In the genomic region with DNA sequence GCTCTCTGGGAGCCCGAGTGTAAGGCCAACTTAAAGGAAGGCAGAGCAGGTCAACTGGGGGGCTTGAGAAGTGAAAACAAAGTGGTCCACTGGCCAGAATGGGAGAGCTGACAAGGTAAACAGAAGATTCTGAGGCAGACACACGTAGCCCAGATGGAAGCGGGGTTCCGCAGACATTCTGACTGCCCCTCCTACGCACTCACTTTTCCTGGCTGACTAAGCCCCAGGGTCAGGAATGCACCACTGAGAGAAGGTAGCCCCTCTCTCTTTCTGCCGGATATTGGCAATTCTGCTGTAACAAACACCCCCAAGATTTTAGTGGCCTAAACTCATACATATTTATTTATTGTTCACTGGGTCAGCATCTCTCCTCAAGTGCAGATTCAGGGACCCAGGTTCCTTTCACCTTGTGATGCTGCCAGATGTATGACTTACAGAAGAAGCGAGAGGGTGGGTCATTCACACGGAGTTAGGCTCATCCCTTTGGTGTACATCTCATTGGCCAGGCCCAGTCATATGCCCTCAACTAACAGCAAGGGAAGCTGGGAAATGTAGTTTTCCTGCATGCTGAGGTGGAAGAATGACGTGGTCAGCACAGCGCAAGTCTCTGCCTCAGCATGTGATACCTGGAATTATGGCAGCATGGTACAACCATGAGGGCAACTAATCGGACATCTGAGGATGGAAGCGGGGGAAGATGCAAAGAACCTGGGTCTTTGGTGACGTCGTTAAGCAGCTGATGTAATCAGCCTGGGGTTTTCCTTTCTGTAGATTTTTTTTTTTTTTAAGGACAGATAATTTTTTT, we compare ENCODE assay signal across 1 cellular context.
TF ChIP-seq lines count a peak whose summit lies in the region.

No MANE protein-coding gene starts in this region.

TF ChIP-seq in HepG2, 621 proteins besides CTCF, POLR2A, EP300 and RAD21 (continued from another document and continues in another):
- TF ChIP-seq, protein P1, sequence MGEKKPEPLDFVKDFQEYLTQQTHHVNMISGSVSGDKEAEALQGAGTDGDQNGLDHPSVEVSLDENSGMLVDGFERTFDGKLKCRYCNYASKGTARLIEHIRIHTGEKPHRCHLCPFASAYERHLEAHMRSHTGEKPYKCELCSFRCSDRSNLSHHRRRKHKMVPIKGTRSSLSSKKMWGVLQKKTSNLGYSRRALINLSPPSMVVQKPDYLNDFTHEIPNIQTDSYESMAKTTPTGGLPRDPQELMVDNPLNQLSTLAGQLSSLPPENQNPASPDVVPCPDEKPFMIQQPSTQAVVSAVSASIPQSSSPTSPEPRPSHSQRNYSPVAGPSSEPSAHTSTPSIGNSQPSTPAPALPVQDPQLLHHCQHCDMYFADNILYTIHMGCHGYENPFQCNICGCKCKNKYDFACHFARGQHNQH (CRISPR knock-in tag; IDR thresholded peaks at IDR 0.05), result no peak
- TF ChIP-seq GABPB1 (CRISPR knock-in tag; IDR thresholded peaks at IDR 0.05), result peak; percentile 47; the same call in 1 of the 2 replicates
- peak; percentile 67; the same call in 1 of the 2 replicates for TF ChIP-seq HCFC1 (IDR thresholded peaks at IDR 0.05; ENCODE audit: low read depth, low read length)
- TF ChIP-seq, protein P2, sequence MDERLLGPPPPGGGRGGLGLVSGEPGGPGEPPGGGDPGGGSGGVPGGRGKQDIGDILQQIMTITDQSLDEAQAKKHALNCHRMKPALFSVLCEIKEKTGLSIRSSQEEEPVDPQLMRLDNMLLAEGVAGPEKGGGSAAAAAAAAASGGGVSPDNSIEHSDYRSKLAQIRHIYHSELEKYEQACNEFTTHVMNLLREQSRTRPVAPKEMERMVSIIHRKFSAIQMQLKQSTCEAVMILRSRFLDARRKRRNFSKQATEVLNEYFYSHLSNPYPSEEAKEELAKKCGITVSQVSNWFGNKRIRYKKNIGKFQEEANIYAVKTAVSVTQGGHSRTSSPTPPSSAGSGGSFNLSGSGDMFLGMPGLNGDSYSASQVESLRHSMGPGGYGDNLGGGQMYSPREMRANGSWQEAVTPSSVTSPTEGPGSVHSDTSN (CRISPR knock-in tag; IDR thresholded peaks at IDR 0.05), result no peak
- no peak for TF ChIP-seq KDM2A (CRISPR knock-in tag; IDR thresholded peaks at IDR 0.05; ENCODE audit: borderline replicate concordance, low read depth)
- TF ChIP-seq ZNF777 (CRISPR knock-in tag; IDR thresholded peaks at IDR 0.05), result no peak
- TF ChIP-seq MAFF (IDR thresholded peaks at IDR 0.05; ENCODE audit: low read depth, low read length), result no peak
- no peak for TF ChIP-seq ZZZ3 (CRISPR knock-in tag; IDR thresholded peaks at IDR 0.05; ENCODE audit: borderline replicate concordance)
- TF ChIP-seq ZBTB42 (CRISPR knock-in tag; IDR thresholded peaks at IDR 0.05), result no peak
- TF ChIP-seq BCL6 (CRISPR knock-in tag; IDR thresholded peaks at IDR 0.05), result no peak
- TF ChIP-seq, protein P3, sequence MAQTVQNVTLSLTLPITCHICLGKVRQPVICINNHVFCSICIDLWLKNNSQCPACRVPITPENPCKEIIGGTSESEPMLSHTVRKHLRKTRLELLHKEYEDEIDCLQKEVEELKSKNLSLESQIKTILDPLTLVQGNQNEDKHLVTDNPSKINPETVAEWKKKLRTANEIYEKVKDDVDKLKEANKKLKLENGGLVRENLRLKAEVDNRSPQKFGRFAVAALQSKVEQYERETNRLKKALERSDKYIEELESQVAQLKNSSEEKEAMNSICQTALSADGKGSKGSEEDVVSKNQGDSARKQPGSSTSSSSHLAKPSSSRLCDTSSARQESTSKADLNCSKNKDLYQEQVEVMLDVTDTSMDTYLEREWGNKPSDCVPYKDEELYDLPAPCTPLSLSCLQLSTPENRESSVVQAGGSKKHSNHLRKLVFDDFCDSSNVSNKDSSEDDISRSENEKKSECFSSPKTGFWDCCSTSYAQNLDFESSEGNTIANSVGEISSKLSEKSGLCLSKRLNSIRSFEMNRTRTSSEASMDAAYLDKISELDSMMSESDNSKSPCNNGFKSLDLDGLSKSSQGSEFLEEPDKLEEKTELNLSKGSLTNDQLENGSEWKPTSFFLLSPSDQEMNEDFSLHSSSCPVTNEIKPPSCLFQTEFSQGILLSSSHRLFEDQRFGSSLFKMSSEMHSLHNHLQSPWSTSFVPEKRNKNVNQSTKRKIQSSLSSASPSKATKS (CRISPR knock-in tag; IDR thresholded peaks at IDR 0.05), result no peak
- peak; percentile 99 for TF ChIP-seq THAP11 (CRISPR knock-in tag; IDR thresholded peaks at IDR 0.05)
- TF ChIP-seq ZC3H4 (CRISPR knock-in tag; IDR thresholded peaks at IDR 0.05; ENCODE audit: borderline replicate concordance), result no peak
- TF ChIP-seq, protein P4, sequence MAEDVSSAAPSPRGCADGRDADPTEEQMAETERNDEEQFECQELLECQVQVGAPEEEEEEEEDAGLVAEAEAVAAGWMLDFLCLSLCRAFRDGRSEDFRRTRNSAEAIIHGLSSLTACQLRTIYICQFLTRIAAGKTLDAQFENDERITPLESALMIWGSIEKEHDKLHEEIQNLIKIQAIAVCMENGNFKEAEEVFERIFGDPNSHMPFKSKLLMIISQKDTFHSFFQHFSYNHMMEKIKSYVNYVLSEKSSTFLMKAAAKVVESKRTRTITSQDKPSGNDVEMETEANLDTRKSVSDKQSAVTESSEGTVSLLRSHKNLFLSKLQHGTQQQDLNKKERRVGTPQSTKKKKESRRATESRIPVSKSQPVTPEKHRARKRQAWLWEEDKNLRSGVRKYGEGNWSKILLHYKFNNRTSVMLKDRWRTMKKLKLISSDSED (CRISPR knock-in tag; IDR thresholded peaks at IDR 0.05), result no peak
- no peak for TF ChIP-seq CHD2 (IDR thresholded peaks at IDR 0.05; ENCODE audit: low read depth, low read length)
- TF ChIP-seq, protein P5, sequence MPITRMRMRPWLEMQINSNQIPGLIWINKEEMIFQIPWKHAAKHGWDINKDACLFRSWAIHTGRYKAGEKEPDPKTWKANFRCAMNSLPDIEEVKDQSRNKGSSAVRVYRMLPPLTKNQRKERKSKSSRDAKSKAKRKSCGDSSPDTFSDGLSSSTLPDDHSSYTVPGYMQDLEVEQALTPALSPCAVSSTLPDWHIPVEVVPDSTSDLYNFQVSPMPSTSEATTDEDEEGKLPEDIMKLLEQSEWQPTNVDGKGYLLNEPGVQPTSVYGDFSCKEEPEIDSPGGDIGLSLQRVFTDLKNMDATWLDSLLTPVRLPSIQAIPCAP (CRISPR knock-in tag; IDR thresholded peaks at IDR 0.05; ENCODE audit: low read depth), result no peak
- TF ChIP-seq, protein P6, sequence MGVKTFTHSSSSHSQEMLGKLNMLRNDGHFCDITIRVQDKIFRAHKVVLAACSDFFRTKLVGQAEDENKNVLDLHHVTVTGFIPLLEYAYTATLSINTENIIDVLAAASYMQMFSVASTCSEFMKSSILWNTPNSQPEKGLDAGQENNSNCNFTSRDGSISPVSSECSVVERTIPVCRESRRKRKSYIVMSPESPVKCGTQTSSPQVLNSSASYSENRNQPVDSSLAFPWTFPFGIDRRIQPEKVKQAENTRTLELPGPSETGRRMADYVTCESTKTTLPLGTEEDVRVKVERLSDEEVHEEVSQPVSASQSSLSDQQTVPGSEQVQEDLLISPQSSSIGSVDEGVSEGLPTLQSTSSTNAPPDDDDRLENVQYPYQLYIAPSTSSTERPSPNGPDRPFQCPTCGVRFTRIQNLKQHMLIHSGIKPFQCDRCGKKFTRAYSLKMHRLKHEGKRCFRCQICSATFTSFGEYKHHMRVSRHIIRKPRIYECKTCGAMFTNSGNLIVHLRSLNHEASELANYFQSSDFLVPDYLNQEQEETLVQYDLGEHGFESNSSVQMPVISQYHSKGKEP (CRISPR knock-in tag; IDR thresholded peaks at IDR 0.05), result no peak
- TF ChIP-seq NR2F6 (IDR thresholded peaks at IDR 0.05), result no peak
- no peak for TF ChIP-seq NR2F6 (CRISPR knock-in tag; IDR thresholded peaks at IDR 0.05)
- TF ChIP-seq, protein P7, sequence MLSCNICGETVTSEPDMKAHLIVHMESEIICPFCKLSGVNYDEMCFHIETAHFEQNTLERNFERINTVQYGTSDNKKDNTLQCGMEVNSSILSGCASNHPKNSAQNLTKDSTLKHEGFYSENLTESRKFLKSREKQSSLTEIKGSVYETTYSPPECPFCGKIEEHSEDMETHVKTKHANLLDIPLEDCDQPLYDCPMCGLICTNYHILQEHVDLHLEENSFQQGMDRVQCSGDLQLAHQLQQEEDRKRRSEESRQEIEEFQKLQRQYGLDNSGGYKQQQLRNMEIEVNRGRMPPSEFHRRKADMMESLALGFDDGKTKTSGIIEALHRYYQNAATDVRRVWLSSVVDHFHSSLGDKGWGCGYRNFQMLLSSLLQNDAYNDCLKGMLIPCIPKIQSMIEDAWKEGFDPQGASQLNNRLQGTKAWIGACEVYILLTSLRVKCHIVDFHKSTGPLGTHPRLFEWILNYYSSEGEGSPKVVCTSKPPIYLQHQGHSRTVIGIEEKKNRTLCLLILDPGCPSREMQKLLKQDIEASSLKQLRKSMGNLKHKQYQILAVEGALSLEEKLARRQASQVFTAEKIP (CRISPR knock-in tag; IDR thresholded peaks at IDR 0.05; ENCODE audit: borderline replicate concordance), result no peak
- TF ChIP-seq SAFB2 (CRISPR knock-in tag; IDR thresholded peaks at IDR 0.05; ENCODE audit: borderline replicate concordance, low read depth), result no peak
- TF ChIP-seq, protein P8, sequence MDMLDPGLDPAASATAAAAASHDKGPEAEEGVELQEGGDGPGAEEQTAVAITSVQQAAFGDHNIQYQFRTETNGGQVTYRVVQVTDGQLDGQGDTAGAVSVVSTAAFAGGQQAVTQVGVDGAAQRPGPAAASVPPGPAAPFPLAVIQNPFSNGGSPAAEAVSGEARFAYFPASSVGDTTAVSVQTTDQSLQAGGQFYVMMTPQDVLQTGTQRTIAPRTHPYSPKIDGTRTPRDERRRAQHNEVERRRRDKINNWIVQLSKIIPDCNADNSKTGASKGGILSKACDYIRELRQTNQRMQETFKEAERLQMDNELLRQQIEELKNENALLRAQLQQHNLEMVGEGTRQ (IDR thresholded peaks at IDR 0.05; ENCODE audit: low read depth, low read length), result peak; percentile 86
- TF ChIP-seq, protein P8 (CRISPR knock-in tag; IDR thresholded peaks at IDR 0.05; ENCODE audit: borderline replicate concordance), result peak; percentile 85; the same call in 1 of the 2 replicates
- TF ChIP-seq ZBTB7A (CRISPR knock-in tag; IDR thresholded peaks at IDR 0.05), result no peak
- TF ChIP-seq, protein P9, sequence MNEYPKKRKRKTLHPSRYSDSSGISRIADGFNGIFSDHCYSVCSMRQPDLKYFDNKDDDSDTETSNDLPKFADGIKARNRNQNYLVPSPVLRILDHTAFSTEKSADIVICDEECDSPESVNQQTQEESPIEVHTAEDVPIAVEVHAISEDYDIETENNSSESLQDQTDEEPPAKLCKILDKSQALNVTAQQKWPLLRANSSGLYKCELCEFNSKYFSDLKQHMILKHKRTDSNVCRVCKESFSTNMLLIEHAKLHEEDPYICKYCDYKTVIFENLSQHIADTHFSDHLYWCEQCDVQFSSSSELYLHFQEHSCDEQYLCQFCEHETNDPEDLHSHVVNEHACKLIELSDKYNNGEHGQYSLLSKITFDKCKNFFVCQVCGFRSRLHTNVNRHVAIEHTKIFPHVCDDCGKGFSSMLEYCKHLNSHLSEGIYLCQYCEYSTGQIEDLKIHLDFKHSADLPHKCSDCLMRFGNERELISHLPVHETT (CRISPR knock-in tag; conservative IDR thresholded peaks at IDR 0.05), result no peak
- TF ChIP-seq ESRRA (CRISPR knock-in tag; IDR thresholded peaks at IDR 0.05; ENCODE audit: low read depth), result no peak
- no peak for TF ChIP-seq ZNF720 (CRISPR knock-in tag; IDR thresholded peaks at IDR 0.05)
- no peak for TF ChIP-seq CBX1 (IDR thresholded peaks at IDR 0.05; ENCODE audit: low read depth)
- TF ChIP-seq ADNP (CRISPR knock-in tag; IDR thresholded peaks at IDR 0.05), result no peak
- TF ChIP-seq SMC3 (IDR thresholded peaks at IDR 0.05; ENCODE audit: low read length), result no peak
- no peak for TF ChIP-seq KDM5A (IDR thresholded peaks at IDR 0.05; ENCODE audit: borderline replicate concordance, low read length)
- TF ChIP-seq, protein P10, sequence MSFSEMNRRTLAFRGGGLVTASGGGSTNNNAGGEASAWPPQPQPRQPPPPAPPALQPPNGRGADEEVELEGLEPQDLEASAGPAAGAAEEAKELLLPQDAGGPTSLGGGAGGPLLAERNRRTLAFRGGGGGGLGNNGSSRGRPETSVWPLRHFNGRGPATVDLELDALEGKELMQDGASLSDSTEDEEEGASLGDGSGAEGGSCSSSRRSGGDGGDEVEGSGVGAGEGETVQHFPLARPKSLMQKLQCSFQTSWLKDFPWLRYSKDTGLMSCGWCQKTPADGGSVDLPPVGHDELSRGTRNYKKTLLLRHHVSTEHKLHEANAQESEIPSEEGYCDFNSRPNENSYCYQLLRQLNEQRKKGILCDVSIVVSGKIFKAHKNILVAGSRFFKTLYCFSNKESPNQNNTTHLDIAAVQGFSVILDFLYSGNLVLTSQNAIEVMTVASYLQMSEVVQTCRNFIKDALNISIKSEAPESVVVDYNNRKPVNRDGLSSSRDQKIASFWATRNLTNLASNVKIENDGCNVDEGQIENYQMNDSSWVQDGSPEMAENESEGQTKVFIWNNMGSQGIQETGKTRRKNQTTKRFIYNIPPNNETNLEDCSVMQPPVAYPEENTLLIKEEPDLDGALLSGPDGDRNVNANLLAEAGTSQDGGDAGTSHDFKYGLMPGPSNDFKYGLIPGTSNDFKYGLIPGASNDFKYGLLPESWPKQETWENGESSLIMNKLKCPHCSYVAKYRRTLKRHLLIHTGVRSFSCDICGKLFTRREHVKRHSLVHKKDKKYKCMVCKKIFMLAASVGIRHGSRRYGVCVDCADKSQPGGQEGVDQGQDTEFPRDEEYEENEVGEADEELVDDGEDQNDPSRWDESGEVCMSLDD (CRISPR knock-in tag; IDR thresholded peaks at IDR 0.05; ENCODE audit: borderline replicate concordance), result no peak
- TF ChIP-seq FOXK1 (CRISPR knock-in tag; IDR thresholded peaks at IDR 0.05; ENCODE audit: borderline replicate concordance, low read depth), result peak; percentile 22; the same call in 1 of the 2 replicates
- TF ChIP-seq, protein P11, sequence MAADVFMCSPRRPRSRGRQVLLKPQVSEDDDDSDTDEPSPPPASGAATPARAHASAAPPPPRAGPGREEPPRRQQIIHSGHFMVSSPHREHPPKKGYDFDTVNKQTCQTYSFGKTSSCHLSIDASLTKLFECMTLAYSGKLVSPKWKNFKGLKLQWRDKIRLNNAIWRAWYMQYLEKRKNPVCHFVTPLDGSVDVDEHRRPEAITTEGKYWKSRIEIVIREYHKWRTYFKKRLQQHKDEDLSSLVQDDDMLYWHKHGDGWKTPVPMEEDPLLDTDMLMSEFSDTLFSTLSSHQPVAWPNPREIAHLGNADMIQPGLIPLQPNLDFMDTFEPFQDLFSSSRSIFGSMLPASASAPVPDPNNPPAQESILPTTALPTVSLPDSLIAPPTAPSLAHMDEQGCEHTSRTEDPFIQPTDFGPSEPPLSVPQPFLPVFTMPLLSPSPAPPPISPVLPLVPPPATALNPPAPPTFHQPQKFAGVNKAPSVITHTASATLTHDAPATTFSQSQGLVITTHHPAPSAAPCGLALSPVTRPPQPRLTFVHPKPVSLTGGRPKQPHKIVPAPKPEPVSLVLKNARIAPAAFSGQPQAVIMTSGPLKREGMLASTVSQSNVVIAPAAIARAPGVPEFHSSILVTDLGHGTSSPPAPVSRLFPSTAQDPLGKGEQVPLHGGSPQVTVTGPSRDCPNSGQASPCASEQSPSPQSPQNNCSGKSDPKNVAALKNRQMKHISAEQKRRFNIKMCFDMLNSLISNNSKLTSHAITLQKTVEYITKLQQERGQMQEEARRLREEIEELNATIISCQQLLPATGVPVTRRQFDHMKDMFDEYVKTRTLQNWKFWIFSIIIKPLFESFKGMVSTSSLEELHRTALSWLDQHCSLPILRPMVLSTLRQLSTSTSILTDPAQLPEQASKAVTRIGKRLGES (CRISPR knock-in tag; IDR thresholded peaks at IDR 0.05; ENCODE audit: borderline replicate concordance), result no peak
- TF ChIP-seq ZNF451 (CRISPR knock-in tag; IDR thresholded peaks at IDR 0.05), result no peak
- no peak for TF ChIP-seq CHCHD3 (CRISPR knock-in tag; IDR thresholded peaks at IDR 0.05)
- TF ChIP-seq ZFY (CRISPR knock-in tag; IDR thresholded peaks at IDR 0.05), result no peak
